10 cellular contexts compared by ENCODE assay signal in the genomic region with DNA sequence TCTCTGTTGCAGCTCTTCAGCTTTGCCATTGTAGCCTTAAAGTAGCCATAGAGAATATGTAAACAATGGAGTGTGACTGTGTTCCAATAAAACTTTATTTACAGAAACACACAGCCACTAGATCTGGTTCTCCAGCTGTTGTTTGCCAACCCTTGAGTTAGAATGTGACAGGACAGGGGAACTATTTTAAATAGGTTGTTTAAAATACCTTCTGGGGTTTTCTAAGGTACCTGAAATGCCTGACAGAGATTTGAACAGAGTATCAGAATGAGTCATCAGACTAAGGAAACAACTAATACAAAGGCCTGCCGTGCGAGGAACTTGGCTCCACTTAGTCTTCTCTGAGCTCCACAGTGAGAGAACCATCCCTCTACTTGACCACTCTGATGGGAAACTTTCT.
A peak's percentile ranks its signal among the peaks of the same experiment; 100 is the strongest.
DNase-seq lines count a peak whose midpoint lies in the region; ATAC-seq and TF ChIP-seq lines count a peak whose summit lies in the region.
"Had no signal": no experiment of that assay in that cellular context is flagged by ENCODE, and none has a peak within 500 bp of the region (broad histone marks: within the 10 kb centered on the region; RNA-seq: fewer than 3 reads in every experiment).

No MANE protein-coding gene starts in this region.

- no peak overlapping the region for H3K9ac ChIP-seq in IMR-90 (ENCODE audit: low read depth, low read length)
- H3K9ac ChIP-seq: neural progenitor cell had no signal

- H2BK120ac ChIP-seq in IMR-90 (ENCODE audit: low read depth, low read length) = no peak overlapping the region

- H2BK5ac ChIP-seq in IMR-90 (ENCODE audit: low read depth, low read length, poor library complexity, severe bottlenecking) = no peak overlapping the region

- no peaks in the 10 kb centered on the region for H3K4me1 ChIP-seq in IMR-90 (ENCODE audit: control insufficient read depth, insufficient read depth, low read length)
- H3K4me1 ChIP-seq in osteoblast (ENCODE audit: insufficient read depth, low read length) = no peaks in the 10 kb centered on the region
- H3K4me1 ChIP-seq: neural progenitor cell had no signal

- in situ Hi-C loops in IMR-90 (cut with MboI; ENCODE audit: low sequenced_read_pairs) = no loop called here

- no peak overlapping the region for H3K4ac ChIP-seq in IMR-90 (ENCODE audit: low read depth, low read length)

- peak; percentile 100 for ATAC-seq in GM18907 (IDR thresholded peaks at IDR 0.05; ENCODE audit: unreplicated experiment)
- no peak; the same call in 1 of the 2 replicates for ATAC-seq in IMR-90 (ENCODE audit: low read depth)

- H4K5ac ChIP-seq in IMR-90 (ENCODE audit: low read depth, low read length) = no peak overlapping the region

- H3K27ac ChIP-seq in IMR-90 (ENCODE audit: insufficient read depth, low read length) = no peak overlapping the region
- no peak overlapping the region for H3K27ac ChIP-seq in osteoblast (ENCODE audit: low read depth, low read length)
- H3K27ac ChIP-seq: neural progenitor cell had no signal

- TF ChIP-seq RAD21 in IMR-90 (IDR thresholded peaks at IDR 0.05; ENCODE audit: low read length) = no peak

- H3K4me2 ChIP-seq in IMR-90 (ENCODE audit: low read depth, low read length) = no peak overlapping the region
- no peak overlapping the region for H3K4me2 ChIP-seq in osteoblast (ENCODE audit: insufficient read depth, low read length)
- H3K4me2 ChIP-seq: neural progenitor cell had no signal

- no peak overlapping the region for H2AK5ac ChIP-seq in IMR-90 (ENCODE audit: low read depth, low read length)

- H3K27me3 ChIP-seq in IMR-90 (ENCODE audit: control insufficient read depth, insufficient read depth, low read length) (no peaks in the 10 kb centered on the region), osteoblast (ENCODE audit: insufficient read depth, low read length) (no peaks in the 10 kb centered on the region)
- H3K27me3 ChIP-seq: neural progenitor cell had no signal

- dilution Hi-C loops in IMR-90 (cut with HindIII; ENCODE audit: low sequenced_read_pairs, unreplicated experiment) = no loop called here

- H2BK20ac ChIP-seq in IMR-90 (ENCODE audit: low read depth, low read length) = no peak overlapping the region

- H2AFZ ChIP-seq in IMR-90 (replicated peaks; ENCODE audit: low read length, poor library complexity) (no peak overlapping the region), osteoblast (ENCODE audit: low read length) (no peak overlapping the region)
- H2AFZ ChIP-seq: neural progenitor cell had no signal

- CTCF ChIA-PET in IMR-90 (lab: Yijun Ruan, JAX) = no interaction called here

- no peak overlapping the region for H3K18ac ChIP-seq in IMR-90 (ENCODE audit: low read depth, low read length)

- no peak overlapping the region for H3K23ac ChIP-seq in IMR-90 (ENCODE audit: low read depth, low read length)

- no peak overlapping the region for H3K56ac ChIP-seq in IMR-90 (ENCODE audit: extremely low read depth, insufficient read depth, low read length)

- DNase-seq in H4 (ENCODE audit: low spot score) (peak; percentile 19), IMR-90 (peak; percentile 3), lung microvascular endothelial cell (ENCODE audit: low read depth in 2 of 2) (peak; percentile 35 to 81), mesenteric fat pad (ENCODE audit: low spot score) (no peak), AG08396 (ENCODE audit: low spot score) (no peak), NCI-H1105 (lab: John Stamatoyannopoulos, UW) (no peak), osteoblast (ENCODE audit: insufficient read length, low spot score, missing footprints) (no peak)
- DNase-seq: HFFc6 had no signal

- H3K79me1 ChIP-seq in IMR-90 (ENCODE audit: low read depth in 1 of 2, low read length in 2 of 2) = no peaks in the 10 kb centered on the region

- H4K20me1 ChIP-seq in IMR-90 (ENCODE audit: insufficient read depth, low read length) (no peaks in the 10 kb centered on the region), osteoblast (ENCODE audit: insufficient read depth, low read length) (no peaks in the 10 kb centered on the region)

- no peaks in the 10 kb centered on the region for H3K9me3 ChIP-seq in IMR-90 (ENCODE audit: control insufficient read depth, insufficient read depth, low read length)
- H3K9me3 ChIP-seq in osteoblast (ENCODE audit: low read depth, low read length) = no peaks in the 10 kb centered on the region

- no peak overlapping the region for H2BK15ac ChIP-seq in IMR-90 (ENCODE audit: low read depth, low read length)

- H3K36me3 ChIP-seq in IMR-90 (ENCODE audit: control insufficient read depth, insufficient read depth, low read length) = peaks cover 5% of the 10 kb centered on the region; the same call in 1 of the 2 replicates
- H3K36me3 ChIP-seq in osteoblast (ENCODE audit: insufficient read depth, low read length) = peaks cover 7% of the 10 kb centered on the region
- H3K36me3 ChIP-seq: neural progenitor cell had no signal

- H3K79me2 ChIP-seq in osteoblast (ENCODE audit: insufficient read depth, low read length) = no peaks in the 10 kb centered on the region

- WGBS in IMR-90 (ENCODE audit: extremely low coverage in 2 of 2, insufficient read length in 1 of 2), 2 experiments = 92% methylated on average over 2 of the region's 2 CpGs; no CpG with 5 or more reads in 1 of the 2 experiments

- H4K91ac ChIP-seq in IMR-90 (ENCODE audit: insufficient read depth, low read depth, low read length) = no peak overlapping the region

- H3K4me3 ChIP-seq in IMR-90 (ENCODE audit: insufficient read depth, low read depth, low read length) = no peak overlapping the region
- H3K4me3 ChIP-seq in osteoblast (ENCODE audit: insufficient read depth, low read length) = no peak overlapping the region
- H3K4me3 ChIP-seq: neural progenitor cell had no signal

- H3K9me1 ChIP-seq in IMR-90 (ENCODE audit: insufficient read depth, low read length) = no peaks in the 10 kb centered on the region

- H2AK9ac ChIP-seq in IMR-90 (replicated peaks; ENCODE audit: low read depth, low read length, poor library complexity) = no peak overlapping the region

- POLR2A ChIA-PET in IMR-90 (lab: Charles Lee; ENCODE audit: unreplicated experiment) = no interaction called here

- H3K14ac ChIP-seq in IMR-90 (replicated peaks; ENCODE audit: low read depth, low read length) = no peak overlapping the region

- H4K8ac ChIP-seq in IMR-90 (ENCODE audit: low read depth in 2 of 2, low read length in 2 of 2) = no peak overlapping the region

- intact Hi-C loops in IMR-90 (cut with micrococcal nuclease) = no loop called here

- TF ChIP-seq CTCF in IMR-90 (conservative IDR thresholded peaks at IDR 0.05; ENCODE audit: low read depth, low read length) (no peak), osteoblast (IDR thresholded peaks at IDR 0.05; ENCODE audit: extremely low read depth, low read depth, low read length) (no peak)

- no TSS peak for BruUV-seq in IMR-90 (replicated peaks; lab: Mats Ljungman, UMichigan)

- no peak for TF ChIP-seq POLR2A in IMR-90 (IDR thresholded peaks at IDR 0.05; ENCODE audit: low read depth, low read length)

TF ChIP-seq in IMR-90, 13 proteins besides CTCF, POLR2A, EP300 and RAD21:
- TF ChIP-seq, protein P1, sequence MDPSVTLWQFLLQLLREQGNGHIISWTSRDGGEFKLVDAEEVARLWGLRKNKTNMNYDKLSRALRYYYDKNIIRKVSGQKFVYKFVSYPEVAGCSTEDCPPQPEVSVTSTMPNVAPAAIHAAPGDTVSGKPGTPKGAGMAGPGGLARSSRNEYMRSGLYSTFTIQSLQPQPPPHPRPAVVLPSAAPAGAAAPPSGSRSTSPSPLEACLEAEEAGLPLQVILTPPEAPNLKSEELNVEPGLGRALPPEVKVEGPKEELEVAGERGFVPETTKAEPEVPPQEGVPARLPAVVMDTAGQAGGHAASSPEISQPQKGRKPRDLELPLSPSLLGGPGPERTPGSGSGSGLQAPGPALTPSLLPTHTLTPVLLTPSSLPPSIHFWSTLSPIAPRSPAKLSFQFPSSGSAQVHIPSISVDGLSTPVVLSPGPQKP (IDR thresholded peaks at IDR 0.05; ENCODE audit: borderline replicate concordance, low read depth, low read length) = no peak
- no peak for TF ChIP-seq RCOR1 (IDR thresholded peaks at IDR 0.05; ENCODE audit: insufficient replicate concordance, low read length)
- no peak for TF ChIP-seq MXI1 (IDR thresholded peaks at IDR 0.05; ENCODE audit: borderline replicate concordance, low read depth, low read length)

Comparison
In these comparisons a context has a peak if more than half of its experiments do, and no peak if none do; other contexts are left out.
1. DNase-seq: peak in H4 (single experiment), IMR-90 (single experiment) and lung microvascular endothelial cell (2 of 2); none in mesenteric fat pad (single experiment), AG08396 (single experiment), NCI-H1105 (single experiment) and osteoblast (single experiment).